In genomic region chr2:207159002-207159401, GRCh38 we compare ENCODE assay signal across 24 cellular contexts.
"Had no signal": no experiment of that assay in that cellular context is flagged by ENCODE, and none has a peak within 500 bp of the region (broad histone marks: within the 10 kb centered on the region; RNA-seq: fewer than 3 reads in every experiment).

No MANE protein-coding gene starts in this region.

- H3K9me3 Mint-ChIP-seq: activated CD4-positive, alpha-beta memory T cell treated with anti-CD3 and anti-CD28 coated beads, Interleukin-2, amount 10 ng/mL, durations not matched to agents 7 days and 5 days; central memory CD8-positive, alpha-beta T cell; immature natural killer cell had no signal

- H3K4me3 ChIP-seq: body of pancreas, skin epidermis, suprapubic skin had no signal

- H3K4me3 Mint-ChIP-seq: activated CD4-positive, alpha-beta memory T cell treated with anti-CD3 and anti-CD28 coated beads, Interleukin-2, amount 10 ng/mL, durations not matched to agents 7 days and 5 days; activated naive CD8-positive, alpha-beta T cell; central memory CD8-positive, alpha-beta T cell; immature natural killer cell; T-helper 17 cell had no signal

- H3K27ac Mint-ChIP-seq: activated CD4-positive, alpha-beta memory T cell treated with anti-CD3 and anti-CD28 coated beads, Interleukin-2, amount 10 ng/mL, durations not matched to agents 7 days and 5 days; activated naive CD8-positive, alpha-beta T cell; immature natural killer cell; T-helper 17 cell had no signal

- H3K27me3 ChIP-seq: body of pancreas, suprapubic skin had no signal

- H3K36me3 ChIP-seq: suprapubic skin had no signal

- H3K4me1 Mint-ChIP-seq: central memory CD8-positive, alpha-beta T cell had no signal

- H3K27ac ChIP-seq: body of pancreas, suprapubic skin had no signal

- H3K27me3 Mint-ChIP-seq: activated CD4-positive, alpha-beta memory T cell treated with anti-CD3 and anti-CD28 coated beads, Interleukin-2, amount 10 ng/mL, durations not matched to agents 7 days and 5 days; activated naive CD8-positive, alpha-beta T cell; naive thymus-derived CD8-positive, alpha-beta T cell; T-helper 17 cell had no signal

- ATAC-seq: body of pancreas; left colon; naive thymus-derived CD8-positive, alpha-beta T cell; T-helper 17 cell had no signal

- H3K36me3 Mint-ChIP-seq: immature natural killer cell; naive thymus-derived CD8-positive, alpha-beta T cell had no signal

- DNase-seq: activated CD4-positive, alpha-beta memory T cell treated with anti-CD3 and anti-CD28 coated beads, Interleukin-2, amount 10 ng/mL, durations not matched to agents 7 days and 5 days; activated CD4-positive, alpha-beta T cell treated with anti-CD3 and anti-CD28 coated beads for 4 hours; activated effector memory CD4-positive, alpha-beta T cell treated with anti-CD3 and anti-CD28 coated beads, Interleukin-2, amount 50 U/mL, for 16 hours; activated T-cell treated with anti-CD3 and anti-CD28 coated beads, Interleukin-2, amount 50 U/mL, for 48 hours; amniotic stem cell; body of pancreas; cortex of kidney; effector CD8-positive, alpha-beta T cell; foreskin fibroblast; head of caudate nucleus; immature natural killer cell; left colon; naive thymus-derived CD8-positive, alpha-beta T cell; nucleus accumbens; posterior cingulate gyrus; retina; stimulated activated CD4-positive, alpha-beta T cell treated with anti-CD3 and anti-CD28 coated beads, Interleukin-15, amount 100 ng/mL, for 24 hours; stimulated activated CD4-positive, alpha-beta T cell treated with anti-CD3 and anti-CD28 coated beads, Interleukin-4, amount 100 ng/mL, for 1 hour; stimulated activated naive CD4-positive, alpha-beta T cell; T-helper 17 cell had no signal

- H3K9me3 ChIP-seq: body of pancreas, suprapubic skin had no signal
